15 cellular contexts compared by ENCODE assay signal in the genomic region with DNA sequence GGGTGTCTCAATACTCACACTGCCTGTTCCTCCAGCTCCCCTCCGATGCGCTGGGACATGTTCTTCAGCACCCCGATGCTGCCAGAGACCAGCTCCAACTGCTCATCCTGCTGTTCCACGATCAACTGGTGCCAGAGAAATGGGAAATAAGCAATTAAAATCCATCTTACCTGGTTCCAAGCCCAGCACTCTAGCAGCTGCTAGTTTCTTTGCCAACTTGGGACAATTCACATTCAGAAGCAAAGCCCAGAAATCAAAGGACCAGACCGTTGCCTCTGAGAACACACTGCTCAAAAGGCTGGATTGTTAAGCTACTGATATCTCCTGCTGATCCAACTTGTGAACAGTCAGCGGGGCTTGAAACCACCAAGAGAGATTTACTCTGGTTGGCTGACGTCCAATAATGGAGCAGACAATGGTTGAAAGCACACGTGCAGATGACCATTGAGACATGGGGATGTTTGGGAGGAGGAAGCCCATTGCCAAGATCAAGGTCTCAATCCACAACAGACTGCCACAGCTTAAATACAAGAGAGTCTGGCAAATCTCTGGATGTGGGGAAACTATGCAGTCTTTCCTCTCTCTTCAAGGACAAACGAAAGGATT. TPM values are rescaled to one million over a fixed set of nuclear protein-coding genes. Genes with fewer than 3 reads are reported as not detected.
A peak's percentile ranks its signal among the peaks of the same experiment; 100 is the strongest.
DNase-seq lines count a peak whose midpoint lies in the region.
"Had no signal": no experiment of that assay in that cellular context is flagged by ENCODE, and none has a peak within 500 bp of the region (broad histone marks: within the 10 kb centered on the region; RNA-seq: fewer than 3 reads in every experiment).

No MANE protein-coding gene starts in this region.

- H3K27ac ChIP-seq in layer of hippocampus (ENCODE audit: low read depth, low read length), result peak overlapping the region; percentile 11
- H3K27ac ChIP-seq: colonic mucosa, PC-9, right atrium auricular region, suprapubic skin had no signal

- H3K27me3 ChIP-seq in layer of hippocampus (ENCODE audit: control insufficient read depth, insufficient read depth, low read length), result no peaks in the 10 kb centered on the region
- H3K27me3 ChIP-seq: colonic mucosa, right atrium auricular region, suprapubic skin had no signal

- DNase-seq in DMS79 (lab: John Stamatoyannopoulos, UW) (peak; percentile 83), NCI-H187 treated with DMSO at 0.1 percent for 48 hours (lab: John Stamatoyannopoulos, UW) (peak; percentile 75), astrocyte of the hippocampus (ENCODE audit: low read depth, low spot score) (peak; percentile 58), HT-29 (ENCODE audit: low spot score) (no peak)
- no peak for DNase-seq in stimulated activated CD4-positive, alpha-beta T cell treated with anti-CD3 and anti-CD28 coated beads, Interleukin-15, amount 100 ng/mL, for 24 hours
- no peak for DNase-seq in activated naive CD4-positive, alpha-beta T cell (lab: John Stamatoyannopoulos, UW)
- no peak for DNase-seq in activated CD4-positive, alpha-beta T cell treated with anti-CD3 and anti-CD28 coated beads for 48 hours
- DNase-seq: activated naive CD4-positive, alpha-beta T cell treated with anti-CD3 and anti-CD28 coated beads, Interleukin-2, amount 50 U/mL, for 16 hours; CD4-positive, CD25-positive, alpha-beta regulatory T cell; colonic mucosa; immature natural killer cell; PC-9 had no signal

RNA-seq across cellular contexts. Expression of a gene that starts 34.3 kb away (rescaled TPM):
- 11.2 and 11.5 TPM in 2 replicates for total RNA-seq in HT-29 (2014; rRNA removed; shearing (Covaris generic))

RNA-seq across cellular contexts. Expression of a gene that starts 45.5 kb away (rescaled TPM):
- total RNA-seq in HT-29 (2014; rRNA removed; shearing (Covaris generic)), result 0.74 and 1.5 TPM in 2 replicates

Comparison
In these comparisons a context has a peak if more than half of its experiments do, and no peak if none do; other contexts are left out.
1. DNase-seq: peak in DMS79 (single experiment), NCI-H187 treated with DMSO at 0.1 percent for 48 hours (single experiment) and astrocyte of the hippocampus (single experiment); none in stimulated activated CD4-positive, alpha-beta T cell treated with anti-CD3 and anti-CD28 coated beads, Interleukin-15, amount 100 ng/mL, for 24 hours (single experiment), activated naive CD4-positive, alpha-beta T cell (0 of 4), HT-29 (single experiment) and activated CD4-positive, alpha-beta T cell treated with anti-CD3 and anti-CD28 coated beads for 48 hours (single experiment).